ENCODE assay signal across 15 cellular contexts in genomic region chr2:238173692-238174091, GRCh38. TPM values are rescaled to one million over a fixed set of nuclear protein-coding genes. Genes with fewer than 3 reads are reported as not detected.
DNase-seq lines count a peak whose midpoint lies in the region; ATAC-seq and TF ChIP-seq lines count a peak whose summit lies in the region.
"Had no signal": no experiment of that assay in that cellular context is flagged by ENCODE, and none has a peak within 500 bp of the region (broad histone marks: within the 10 kb centered on the region; RNA-seq: fewer than 3 reads in every experiment).

No MANE protein-coding gene starts in this region.

- H2BK120ac ChIP-seq in IMR-90 (ENCODE audit: low read depth, low read length) = no peak overlapping the region

- H4K20me1 ChIP-seq in DOHH2 (ENCODE audit: control insufficient read depth, insufficient read depth, low read depth, low read length) (no peaks in the 10 kb centered on the region), IMR-90 (ENCODE audit: insufficient read depth, low read length) (peaks cover 8% of the 10 kb centered on the region)

- H3K9me3 Mint-ChIP-seq in central memory CD8-positive, alpha-beta T cell = no peaks in the 10 kb centered on the region
- no peaks in the 10 kb centered on the region for H3K9me3 Mint-ChIP-seq in natural killer cell
- H3K9me3 Mint-ChIP-seq: activated naive CD4-positive, alpha-beta T cell treated with anti-CD3 and anti-CD28 coated beads, Interleukin-2, amount 50 U/mL, for 24 hours; CD8-positive, alpha-beta memory T cell; stimulated activated effector memory CD8-positive, alpha-beta T cell treated with anti-CD3 and anti-CD28 coated beads, Interleukin-12 subunit alpha, Interleukin-12 subunit beta, amount 100 ng/mL, for 72 hours had no signal

- peaks cover 14% of the 10 kb centered on the region; the same call in 1 of the 2 replicates for H3F3A ChIP-seq in DOHH2 (ENCODE audit: control insufficient read depth, insufficient read depth)

- H3K4me2 ChIP-seq in DOHH2 (ENCODE audit: low read length) = no peak overlapping the region
- no peak overlapping the region for H3K4me2 ChIP-seq in IMR-90 (ENCODE audit: low read depth, low read length)

- peaks cover 62% of the 10 kb centered on the region for H3K36me3 Mint-ChIP-seq in central memory CD8-positive, alpha-beta T cell (ENCODE audit: insufficient read depth)
- peaks cover 3% of the 10 kb centered on the region for H3K36me3 Mint-ChIP-seq in natural killer cell

- H4K91ac ChIP-seq in IMR-90 (ENCODE audit: insufficient read depth, low read depth, low read length) = no peak overlapping the region; the same call in 1 of the 2 replicates

- peak overlapping the region; percentile 56 for H3K27ac Mint-ChIP-seq in central memory CD8-positive, alpha-beta T cell (ENCODE audit: low read depth)
- H3K27ac Mint-ChIP-seq in natural killer cell = peak overlapping the region; percentile 83 to 93

- no peak overlapping the region for H2BK15ac ChIP-seq in IMR-90 (ENCODE audit: low read depth, low read length)

- H3K4me1 Mint-ChIP-seq in central memory CD8-positive, alpha-beta T cell = peaks cover 6% of the 10 kb centered on the region
- H3K4me1 Mint-ChIP-seq in natural killer cell = peaks cover 38 to 54% of the 10 kb centered on the region in 2 donors
- H3K4me1 Mint-ChIP-seq: CD8-positive, alpha-beta memory T cell; stimulated activated effector memory CD8-positive, alpha-beta T cell treated with anti-CD3 and anti-CD28 coated beads, Interleukin-12 subunit alpha, Interleukin-12 subunit beta, amount 100 ng/mL, for 72 hours had no signal

- H3K9me1 ChIP-seq in IMR-90 (ENCODE audit: insufficient read depth, low read length) = peaks cover 24% of the 10 kb centered on the region

- CTCF ChIA-PET in IMR-90 (lab: Yijun Ruan, JAX) = no interaction called here

- dilution Hi-C loops in IMR-90 (cut with HindIII; ENCODE audit: low sequenced_read_pairs, unreplicated experiment) = no loop called here

- no peak for ATAC-seq in IMR-90 (ENCODE audit: low read depth)
- ATAC-seq in central memory CD8-positive, alpha-beta T cell (replicated peaks; ENCODE audit: extremely low read depth, poor library complexity, severe bottlenecking) = no peak
- ATAC-seq in natural killer cell = no peak
- no peak for ATAC-seq in GM21529 (IDR thresholded peaks at IDR 0.05; ENCODE audit: unreplicated experiment)
- ATAC-seq: stimulated activated effector memory CD8-positive, alpha-beta T cell treated with anti-CD3 and anti-CD28 coated beads, Interleukin-12 subunit alpha, Interleukin-12 subunit beta, amount 100 ng/mL, for 72 hours had no signal

- no peaks in the 10 kb centered on the region for H3K27me3 Mint-ChIP-seq in central memory CD8-positive, alpha-beta T cell
- H3K27me3 Mint-ChIP-seq in natural killer cell (ENCODE audit: low read depth in 2 of 2) = no peaks in the 10 kb centered on the region
- H3K27me3 Mint-ChIP-seq: activated naive CD4-positive, alpha-beta T cell treated with anti-CD3 and anti-CD28 coated beads, Interleukin-2, amount 50 U/mL, for 24 hours; CD8-positive, alpha-beta memory T cell had no signal

- H3K4me3 ChIP-seq in DOHH2 (ENCODE audit: low read length) = no peak overlapping the region
- no peak overlapping the region for H3K4me3 ChIP-seq in IMR-90 (ENCODE audit: insufficient read depth, low read depth, low read length)
- no peak overlapping the region for H3K4me3 ChIP-seq in adrenal gland
- H3K4me3 ChIP-seq: SJSA1 had no signal

- no peaks in the 10 kb centered on the region for H3K9me2 ChIP-seq in DOHH2 (replicated peaks; ENCODE audit: control insufficient read depth, low read length)

- H3K56ac ChIP-seq in IMR-90 (ENCODE audit: extremely low read depth, insufficient read depth, low read length) = no peak overlapping the region

- H2BK5ac ChIP-seq in IMR-90 (ENCODE audit: low read depth, low read length, poor library complexity, severe bottlenecking) = no peak overlapping the region

- peaks cover 20 to 57% of the 10 kb centered on the region in 2 experiments; a peak in 3 of 4 replicates for H3K79me1 ChIP-seq in IMR-90 (ENCODE audit: low read depth in 1 of 2, low read length in 2 of 2)

- H3K36me3 ChIP-seq in DOHH2 (ENCODE audit: control insufficient read depth, low read length) (peaks cover 89% of the 10 kb centered on the region), IMR-90 (ENCODE audit: control insufficient read depth, insufficient read depth, low read length) (peaks cover 44% of the 10 kb centered on the region), adrenal gland (replicated peaks in 1 of 2) (peaks cover 0 to 83% of the 10 kb centered on the region in 2 donors)

- WGBS in IMR-90 (ENCODE audit: extremely low coverage in 2 of 2, insufficient read length in 1 of 2), 2 experiments = no CpG with 5 or more reads among the region's 2 CpGs
- WGBS in adrenal gland, 4 donors = 92 to 100% (median 94%) methylated on average over 2 of the region's 2 CpGs

- peak; percentile 49 for TF ChIP-seq CTCF in DOHH2 (IDR thresholded peaks at IDR 0.05; ENCODE audit: low read depth, low read length, poor library complexity, severe bottlenecking)
- 0 out of 2 replicates have a peak, but pooled peaks have one; percentile 11 for TF ChIP-seq CTCF in IMR-90 (conservative IDR thresholded peaks at IDR 0.05; ENCODE audit: low read depth, low read length)
- TF ChIP-seq CTCF in natural killer cell (IDR thresholded peaks at IDR 0.05) = no peak
- TF ChIP-seq CTCF in adrenal gland (IDR thresholded peaks at IDR 0.05) = no peak

- H3K27me3 ChIP-seq in DOHH2 (ENCODE audit: control insufficient read depth, low read length) (no peaks in the 10 kb centered on the region), IMR-90 (ENCODE audit: control insufficient read depth, insufficient read depth, low read length) (no peaks in the 10 kb centered on the region), adrenal gland (no peaks in the 10 kb centered on the region)
- H3K27me3 ChIP-seq: neutrophil, SJSA1 had no signal

- no peak overlapping the region for H3K4me3 Mint-ChIP-seq in central memory CD8-positive, alpha-beta T cell
- peak overlapping the region; percentile 42 for H3K4me3 Mint-ChIP-seq in natural killer cell
- H3K4me3 Mint-ChIP-seq: activated naive CD4-positive, alpha-beta T cell treated with anti-CD3 and anti-CD28 coated beads, Interleukin-2, amount 50 U/mL, for 24 hours; CD8-positive, alpha-beta memory T cell; stimulated activated effector memory CD8-positive, alpha-beta T cell treated with anti-CD3 and anti-CD28 coated beads, Interleukin-12 subunit alpha, Interleukin-12 subunit beta, amount 100 ng/mL, for 72 hours had no signal

- no peak for TF ChIP-seq POLR2A in IMR-90 (IDR thresholded peaks at IDR 0.05; ENCODE audit: low read depth, low read length)
- no peak for TF ChIP-seq POLR2A in adrenal gland (IDR thresholded peaks at IDR 0.05)

- intact Hi-C loops in IMR-90 (cut with micrococcal nuclease) (loop anchor here (10.0 kb wide), 1 partner anchor 179 kb away; no protein-coding TSS in a partner anchor), natural killer cell (cut with micrococcal nuclease) (no loop called here), adrenal gland (cut with DNase I) (no loop called here)

- no peak overlapping the region for H2BK20ac ChIP-seq in IMR-90 (ENCODE audit: low read depth, low read length)

- POLR2A ChIA-PET in IMR-90 (lab: Charles Lee; ENCODE audit: unreplicated experiment) = no interaction called here

- H4K8ac ChIP-seq in IMR-90 (ENCODE audit: low read depth in 2 of 2, low read length in 2 of 2) = 0 out of 4 replicates have a peak overlapping the region, but pooled peaks of 1 of the 2 experiments have one; percentile 19

- DNase-seq in IMR-90 (no peak), natural killer cell (no peak), NCI-H2029 (lab: John Stamatoyannopoulos, UW) (no peak), adrenal gland (no peak)
- no peak for DNase-seq in central memory CD8-positive, alpha-beta T cell (ENCODE audit: low spot score in 2 of 2)
- DNase-seq: CD8-positive, alpha-beta memory T cell; NCI-H2107; stimulated activated CD4-positive, alpha-beta T cell treated with anti-CD3 and anti-CD28 coated beads, Interleukin-4, amount 100 ng/mL, for 4 hours had no signal

- H3K4ac ChIP-seq in IMR-90 (ENCODE audit: low read depth, low read length) = no peak overlapping the region

- H3K79me2 ChIP-seq in DOHH2 (ENCODE audit: control insufficient read depth, low read length) = no peaks in the 10 kb centered on the region

- no peaks in the 10 kb centered on the region for H3K4me1 ChIP-seq in DOHH2 (ENCODE audit: control insufficient read depth, low read length)
- H3K4me1 ChIP-seq in IMR-90 (ENCODE audit: control insufficient read depth, insufficient read depth, low read length) = peaks cover 19% of the 10 kb centered on the region
- peaks cover 0 to 11% of the 10 kb centered on the region in 2 donors for H3K4me1 ChIP-seq in adrenal gland (replicated peaks in 1 of 2)

- H3K9me3 ChIP-seq in DOHH2 (ENCODE audit: control insufficient read depth, insufficient read depth, low read length) = no peaks in the 10 kb centered on the region
- H3K9me3 ChIP-seq in IMR-90 (ENCODE audit: control insufficient read depth, insufficient read depth, low read length) = no peaks in the 10 kb centered on the region
- no peaks in the 10 kb centered on the region for H3K9me3 ChIP-seq in adrenal gland (replicated peaks in 1 of 3)
- H3K9me3 ChIP-seq: neutrophil, SJSA1 had no signal

- no peak for TF ChIP-seq RAD21 in IMR-90 (IDR thresholded peaks at IDR 0.05; ENCODE audit: low read length)

- H2AFZ ChIP-seq in IMR-90 (replicated peaks; ENCODE audit: low read length, poor library complexity) = no peak overlapping the region

- H4K5ac ChIP-seq in IMR-90 (ENCODE audit: low read depth, low read length) = no peak overlapping the region

- H3K18ac ChIP-seq in IMR-90 (ENCODE audit: low read depth, low read length) = no peak overlapping the region

- no TSS peak for BruUV-seq in IMR-90 (replicated peaks; lab: Mats Ljungman, UMichigan)

- H2AK5ac ChIP-seq in IMR-90 (ENCODE audit: low read depth, low read length) = no peak overlapping the region; the same call in 1 of the 2 replicates

- H3K23ac ChIP-seq in IMR-90 (ENCODE audit: low read depth, low read length) = no peak overlapping the region

- no peak overlapping the region for H2AK9ac ChIP-seq in IMR-90 (replicated peaks; ENCODE audit: low read depth, low read length, poor library complexity)

- no peak overlapping the region for H3K14ac ChIP-seq in IMR-90 (replicated peaks; ENCODE audit: low read depth, low read length)

- no peak overlapping the region for H3K27ac ChIP-seq in DOHH2 (ENCODE audit: low read depth, low read length)
- H3K27ac ChIP-seq in IMR-90 (ENCODE audit: insufficient read depth, low read length) = peak overlapping the region; percentile 25; the same call in 1 of the 2 replicates
- no peak overlapping the region for H3K27ac ChIP-seq in adrenal gland
- H3K27ac ChIP-seq: neutrophil, SJSA1 had no signal

- H3K9ac ChIP-seq in IMR-90 (ENCODE audit: low read depth, low read length) = no peak overlapping the region

- in situ Hi-C loops in IMR-90 (cut with MboI; ENCODE audit: low sequenced_read_pairs) = no loop called here

RNA-seq across cellular contexts. Expression of gene ERFE, which starts 14.9 kb away (rescaled TPM):
- total RNA-seq in IMR-90 (2012; rRNA removed) (0.56 and 1.3 TPM in 2 replicates), natural killer cell (1 to 10 TPM in 2 of 3 donors, under 1 TPM in 1; 0.33 to 4.8 (median 4.3) TPM), adrenal gland (under 1 TPM in 1 of 8 donors, not detected in 7; 0.36 TPM)
- polyA plus RNA-seq in IMR-90 (2012; rRNA removed) (3.5 and 3.8 TPM in 2 replicates), adrenal gland (under 1 TPM in 1 of 3 donors, not detected in 2; 0.10 TPM)
- 1.3 and 5.0 TPM in 2 replicates for polyA plus RNA-seq in IMR-90 (2012; cell fraction: cytosol; rRNA removed)
- polyA plus RNA-seq in IMR-90 (2012; cell fraction: nucleus; rRNA removed; ENCODE audit: low replicate concordance) = 6.8 and 8.6 TPM in 2 replicates
- total RNA-seq: lung microvascular endothelial cell had no signal
- polyA plus RNA-seq: CD8-positive, alpha-beta memory T cell had no signal

RNA-seq across cellular contexts. Expression of gene ILKAP, which starts 29.8 kb away (rescaled TPM):
- 13.3 and 15.3 TPM in 2 replicates for total RNA-seq in IMR-90 (2012; rRNA removed)
- polyA plus RNA-seq in IMR-90 (2012; rRNA removed) = 44.2 and 44.4 TPM in 2 replicates
- polyA plus RNA-seq in IMR-90 (2012; cell fraction: cytosol; rRNA removed) = 23.3 and 46.0 TPM in 2 replicates
- polyA plus RNA-seq in IMR-90 (2012; cell fraction: nucleus; rRNA removed; ENCODE audit: low replicate concordance) = 79.8 and 140 TPM in 2 replicates
- total RNA-seq in natural killer cell = 100 to 1,000 TPM; 146 to 200 (median 183) TPM
- 10 to 100 TPM; 12.3 to 37.3 (median 26.1) TPM for total RNA-seq in adrenal gland
- polyA plus RNA-seq in adrenal gland = 100 to 1,000 TPM in 2 of 3 donors, 10 to 100 TPM in 1; 17.8 to 131 (median 110) TPM

RNA-seq across cellular contexts. Expression of gene KLHL30, which starts 35.2 kb away (rescaled TPM):
- total RNA-seq in IMR-90 (2012; rRNA removed) (under 0.01 TPM in 1 of 2 replicates, not detected in the other), natural killer cell (not detected), adrenal gland (1 to 10 TPM in 1 of 8 donors, under 1 TPM in 4, not detected in 3; 0.10 to 4.3 (median 0.19) TPM)
- polyA plus RNA-seq in IMR-90 (2012; rRNA removed) (0.03 TPM in 2 replicates), adrenal gland (under 1 TPM in 2 of 3 donors, not detected in 1; 0.13 to 0.24 TPM)
- 0.02 and 0.08 TPM in 2 replicates for polyA plus RNA-seq in IMR-90 (2012; cell fraction: cytosol; rRNA removed)
- polyA plus RNA-seq in IMR-90 (2012; cell fraction: nucleus; rRNA removed; ENCODE audit: low replicate concordance) = 0.06 and 0.14 TPM in 2 replicates
- total RNA-seq: CD8-positive, alpha-beta memory T cell; lung microvascular endothelial cell had no signal
- polyA plus RNA-seq: CD8-positive, alpha-beta memory T cell had no signal

Comparison
In these comparisons a context has a peak if more than half of its experiments do, and no peak if none do; other contexts are left out.
1. CTCF ChIP-seq: peak in DOHH2 (single experiment) and IMR-90 (single experiment); none in natural killer cell (single experiment) and adrenal gland (0 of 6).